ENCODE assay signal across 3 cellular contexts in genomic region chr14:29653303-29653702, GRCh38.
TF ChIP-seq lines count a peak whose summit lies in the region.

No MANE protein-coding gene starts in this region.

TF ChIP-seq in HepG2, 621 proteins besides CTCF, POLR2A, EP300 and RAD21:
- TF ChIP-seq MAFF (IDR thresholded peaks at IDR 0.05; ENCODE audit: low read depth, low read length) = peak; percentile 100
- peak; percentile 99 to 100 for TF ChIP-seq MAFK (conservative IDR thresholded peaks at IDR 0.05 in 1 of 2, IDR thresholded peaks at IDR 0.05 in 1 of 2; ENCODE audit: low read length in 2 of 2)
- TF ChIP-seq ZSCAN22 (CRISPR knock-in tag; IDR thresholded peaks at IDR 0.05) = no peak
- TF ChIP-seq NFE2L2 (IDR thresholded peaks at IDR 0.05; ENCODE audit: low read length) = peak; percentile 47; the same call in 1 of the 2 replicates

TF ChIP-seq in IMR-90, 13 proteins besides CTCF, POLR2A, EP300 and RAD21:
- TF ChIP-seq MAFK (IDR thresholded peaks at IDR 0.05; ENCODE audit: low read depth, low read length) = peak; percentile 99
- TF ChIP-seq NFE2L2 (IDR thresholded peaks at IDR 0.05; ENCODE audit: low read depth, low read length) = no peak
TF ChIP-seq in IMR-90: peak in this region for 1.

TF ChIP-seq in H1, 55 proteins besides CTCF, POLR2A, EP300 and RAD21:
- TF ChIP-seq MAFK (IDR thresholded peaks at IDR 0.05; ENCODE audit: low read depth, low read length) (peak; percentile 97), BACH1 (IDR thresholded peaks at IDR 0.05; ENCODE audit: low read length) (0 out of 2 replicates have a peak, but pooled peaks have one; percentile 22), KDM4A (IDR thresholded peaks at IDR 0.05; ENCODE audit: low read depth, low read length, severe bottlenecking) (no peak)
